ENCODE assay signal across 1 cellular context in the genomic region with DNA sequence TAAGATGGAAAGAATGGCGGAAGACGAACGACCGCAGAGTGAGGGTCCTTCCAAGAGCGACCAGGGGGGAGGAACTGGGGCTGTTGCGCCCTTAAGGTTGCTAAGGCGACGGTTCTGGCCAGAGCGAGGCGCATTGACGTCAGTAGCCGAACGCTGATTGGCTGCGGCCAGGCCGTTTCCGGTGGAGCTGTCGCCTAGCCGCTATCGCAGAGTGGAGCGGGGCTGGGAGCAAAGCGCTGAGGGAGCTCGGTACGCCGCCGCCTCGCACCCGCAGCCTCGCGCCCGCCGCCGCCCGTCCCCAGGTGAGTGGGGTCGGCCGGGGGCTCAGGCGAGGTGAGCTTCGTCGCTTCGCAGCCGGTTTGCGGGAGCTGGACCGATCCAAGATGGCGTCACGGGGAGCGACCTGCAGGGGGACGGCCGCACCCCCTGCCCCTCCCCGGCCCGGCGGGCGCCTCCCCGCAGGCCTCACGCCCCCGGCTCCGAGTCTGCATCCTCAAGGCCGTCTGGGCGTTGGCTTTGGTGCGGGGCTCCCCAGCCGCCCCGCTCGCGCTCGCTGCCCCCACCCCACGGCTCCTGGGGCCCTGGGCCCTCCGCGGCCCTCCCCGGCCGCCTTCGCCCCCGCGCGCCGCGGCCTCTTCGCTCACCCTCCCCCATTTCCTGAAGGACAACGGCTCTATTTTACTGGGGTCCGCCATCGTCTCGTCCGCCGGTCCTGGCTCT.
TF ChIP-seq lines count a peak whose summit lies in the region.

A gene (plus strand): TSS at position 184 of the 720 bp plus-strand sequence. CDS start 2,970 bp downstream, outside the sequence.

TF ChIP-seq in GM12878, 131 proteins besides CTCF, POLR2A, EP300 and RAD21 (continued from another document and continues in another):
- TF ChIP-seq, protein P1, sequence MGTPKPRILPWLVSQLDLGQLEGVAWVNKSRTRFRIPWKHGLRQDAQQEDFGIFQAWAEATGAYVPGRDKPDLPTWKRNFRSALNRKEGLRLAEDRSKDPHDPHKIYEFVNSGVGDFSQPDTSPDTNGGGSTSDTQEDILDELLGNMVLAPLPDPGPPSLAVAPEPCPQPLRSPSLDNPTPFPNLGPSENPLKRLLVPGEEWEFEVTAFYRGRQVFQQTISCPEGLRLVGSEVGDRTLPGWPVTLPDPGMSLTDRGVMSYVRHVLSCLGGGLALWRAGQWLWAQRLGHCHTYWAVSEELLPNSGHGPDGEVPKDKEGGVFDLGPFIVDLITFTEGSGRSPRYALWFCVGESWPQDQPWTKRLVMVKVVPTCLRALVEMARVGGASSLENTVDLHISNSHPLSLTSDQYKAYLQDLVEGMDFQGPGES (IDR thresholded peaks at IDR 0.05): 0 out of 2 replicates have a peak, but pooled peaks have one; percentile 10
- TF ChIP-seq HDAC6 (IDR thresholded peaks at IDR 0.05; ENCODE audit: unreplicated experiment) (peak; percentile 73), PAX8 (IDR thresholded peaks at IDR 0.05) (no peak), RAD51 (IDR thresholded peaks at IDR 0.05) (no peak), MEF2A (IDR thresholded peaks at IDR 0.05; ENCODE audit: insufficient read depth, low read depth, low read length) (no peak), MTA3 (IDR thresholded peaks at IDR 0.05; ENCODE audit: borderline replicate concordance, low read length) (no peak), SIX5 (IDR thresholded peaks at IDR 0.05; ENCODE audit: low read depth, low read length, severe bottlenecking) (no peak), ZBED1 (IDR thresholded peaks at IDR 0.05; ENCODE audit: borderline replicate concordance) (no peak), TCF3 (IDR thresholded peaks at IDR 0.05; ENCODE audit: borderline replicate concordance, insufficient read depth, low read depth, low read length) (0 out of 2 replicates have a peak, but pooled peaks have one; percentile 41), BCL11A (IDR thresholded peaks at IDR 0.05; ENCODE audit: low read depth, low read length) (no peak), TARDBP (IDR thresholded peaks at IDR 0.05; ENCODE audit: borderline replicate concordance) (no peak), MYB (IDR thresholded peaks at IDR 0.05; ENCODE audit: borderline replicate concordance, low read depth, low read length) (no peak), SREBF1 (IDR thresholded peaks at IDR 0.05; ENCODE audit: low read length) (no peak), RBBP5 (conservative IDR thresholded peaks at IDR 0.05) (no peak), SMAD1 (IDR thresholded peaks at IDR 0.05; ENCODE audit: low read depth, partially characterized antibody) (no peak), ZNF622 (IDR thresholded peaks at IDR 0.05) (no peak), ZNF24 (IDR thresholded peaks at IDR 0.05) (no peak), KAT2A (conservative IDR thresholded peaks at IDR 0.05; ENCODE audit: control insufficient read depth, low read depth, low read length) (no peak), RFX5 (IDR thresholded peaks at IDR 0.05; ENCODE audit: low read depth, low read length) (peak; percentile 50; the same call in 1 of the 2 replicates), ZNF207 (IDR thresholded peaks at IDR 0.05; ENCODE audit: borderline replicate concordance) (peak; percentile 61; the same call in 1 of the 2 replicates), POLR2AphosphoS5 (IDR thresholded peaks at IDR 0.05; ENCODE audit: low read length) (peak; percentile 96), CREM (IDR thresholded peaks at IDR 0.05; ENCODE audit: low read depth) (peak; percentile 87), ZNF217 (IDR thresholded peaks at IDR 0.05) (no peak), IKZF2 (IDR thresholded peaks at IDR 0.05) (no peak), SIN3A (IDR thresholded peaks at IDR 0.05; ENCODE audit: low read depth, low read length) (no peak), GATAD2B (conservative IDR thresholded peaks at IDR 0.05; ENCODE audit: low read depth) (no peak; the same call in none of the 2 replicates), CHD4 (IDR thresholded peaks at IDR 0.05) (no peak), RB1 (IDR thresholded peaks at IDR 0.05; ENCODE audit: borderline replicate concordance) (no peak), WRNIP1 (IDR thresholded peaks at IDR 0.05; ENCODE audit: borderline replicate concordance, low read depth, low read length) (no peak), TCF7 (IDR thresholded peaks at IDR 0.05; ENCODE audit: borderline replicate concordance) (no peak)
- TF ChIP-seq, protein P2, sequence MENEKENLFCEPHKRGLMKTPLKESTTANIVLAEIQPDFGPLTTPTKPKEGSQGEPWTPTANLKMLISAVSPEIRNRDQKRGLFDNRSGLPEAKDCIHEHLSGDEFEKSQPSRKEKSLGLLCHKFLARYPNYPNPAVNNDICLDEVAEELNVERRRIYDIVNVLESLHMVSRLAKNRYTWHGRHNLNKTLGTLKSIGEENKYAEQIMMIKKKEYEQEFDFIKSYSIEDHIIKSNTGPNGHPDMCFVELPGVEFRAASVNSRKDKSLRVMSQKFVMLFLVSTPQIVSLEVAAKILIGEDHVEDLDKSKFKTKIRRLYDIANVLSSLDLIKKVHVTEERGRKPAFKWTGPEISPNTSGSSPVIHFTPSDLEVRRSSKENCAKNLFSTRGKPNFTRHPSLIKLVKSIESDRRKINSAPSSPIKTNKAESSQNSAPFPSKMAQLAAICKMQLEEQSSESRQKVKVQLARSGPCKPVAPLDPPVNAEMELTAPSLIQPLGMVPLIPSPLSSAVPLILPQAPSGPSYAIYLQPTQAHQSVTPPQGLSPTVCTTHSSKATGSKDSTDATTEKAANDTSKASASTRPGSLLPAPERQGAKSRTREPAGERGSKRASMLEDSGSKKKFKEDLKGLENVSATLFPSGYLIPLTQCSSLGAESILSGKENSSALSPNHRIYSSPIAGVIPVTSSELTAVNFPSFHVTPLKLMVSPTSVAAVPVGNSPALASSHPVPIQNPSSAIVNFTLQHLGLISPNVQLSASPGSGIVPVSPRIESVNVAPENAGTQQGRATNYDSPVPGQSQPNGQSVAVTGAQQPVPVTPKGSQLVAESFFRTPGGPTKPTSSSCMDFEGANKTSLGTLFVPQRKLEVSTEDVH (IDR thresholded peaks at IDR 0.05; ENCODE audit: low read depth, partially characterized antibody): no peak
- TF ChIP-seq, protein P3, sequence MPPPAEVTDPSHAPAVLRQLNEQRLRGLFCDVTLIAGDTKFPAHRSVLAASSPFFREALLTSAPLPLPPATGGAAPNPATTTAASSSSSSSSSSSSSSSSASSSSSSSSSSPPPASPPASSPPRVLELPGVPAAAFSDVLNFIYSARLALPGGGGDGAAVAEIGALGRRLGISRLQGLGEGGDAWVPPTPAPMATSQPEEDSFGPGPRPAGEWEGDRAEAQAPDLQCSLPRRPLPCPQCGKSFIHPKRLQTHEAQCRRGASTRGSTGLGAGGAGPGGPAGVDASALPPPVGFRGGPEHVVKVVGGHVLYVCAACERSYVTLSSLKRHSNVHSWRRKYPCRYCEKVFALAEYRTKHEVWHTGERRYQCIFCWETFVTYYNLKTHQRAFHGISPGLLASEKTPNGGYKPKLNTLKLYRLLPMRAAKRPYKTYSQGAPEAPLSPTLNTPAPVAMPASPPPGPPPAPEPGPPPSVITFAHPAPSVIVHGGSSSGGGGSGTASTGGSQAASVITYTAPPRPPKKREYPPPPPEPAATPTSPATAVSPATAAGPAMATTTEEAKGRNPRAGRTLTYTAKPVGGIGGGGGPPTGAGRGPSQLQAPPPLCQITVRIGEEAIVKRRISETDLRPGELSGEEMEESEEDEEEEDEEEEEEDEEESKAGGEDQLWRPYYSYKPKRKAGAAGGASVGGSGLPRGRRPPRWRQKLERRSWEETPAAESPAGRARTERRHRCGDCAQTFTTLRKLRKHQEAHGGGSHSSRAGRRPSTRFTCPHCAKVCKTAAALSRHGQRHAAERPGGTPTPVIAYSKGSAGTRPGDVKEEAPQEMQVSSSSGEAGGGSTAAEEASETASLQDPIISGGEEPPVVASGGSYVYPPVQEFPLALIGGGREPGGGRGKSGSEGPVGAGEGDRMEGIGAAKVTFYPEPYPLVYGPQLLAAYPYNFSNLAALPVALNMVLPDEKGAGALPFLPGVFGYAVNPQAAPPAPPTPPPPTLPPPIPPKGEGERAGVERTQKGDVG (CRISPR knock-in tag; IDR thresholded peaks at IDR 0.05): no peak
- TF ChIP-seq, protein P4, sequence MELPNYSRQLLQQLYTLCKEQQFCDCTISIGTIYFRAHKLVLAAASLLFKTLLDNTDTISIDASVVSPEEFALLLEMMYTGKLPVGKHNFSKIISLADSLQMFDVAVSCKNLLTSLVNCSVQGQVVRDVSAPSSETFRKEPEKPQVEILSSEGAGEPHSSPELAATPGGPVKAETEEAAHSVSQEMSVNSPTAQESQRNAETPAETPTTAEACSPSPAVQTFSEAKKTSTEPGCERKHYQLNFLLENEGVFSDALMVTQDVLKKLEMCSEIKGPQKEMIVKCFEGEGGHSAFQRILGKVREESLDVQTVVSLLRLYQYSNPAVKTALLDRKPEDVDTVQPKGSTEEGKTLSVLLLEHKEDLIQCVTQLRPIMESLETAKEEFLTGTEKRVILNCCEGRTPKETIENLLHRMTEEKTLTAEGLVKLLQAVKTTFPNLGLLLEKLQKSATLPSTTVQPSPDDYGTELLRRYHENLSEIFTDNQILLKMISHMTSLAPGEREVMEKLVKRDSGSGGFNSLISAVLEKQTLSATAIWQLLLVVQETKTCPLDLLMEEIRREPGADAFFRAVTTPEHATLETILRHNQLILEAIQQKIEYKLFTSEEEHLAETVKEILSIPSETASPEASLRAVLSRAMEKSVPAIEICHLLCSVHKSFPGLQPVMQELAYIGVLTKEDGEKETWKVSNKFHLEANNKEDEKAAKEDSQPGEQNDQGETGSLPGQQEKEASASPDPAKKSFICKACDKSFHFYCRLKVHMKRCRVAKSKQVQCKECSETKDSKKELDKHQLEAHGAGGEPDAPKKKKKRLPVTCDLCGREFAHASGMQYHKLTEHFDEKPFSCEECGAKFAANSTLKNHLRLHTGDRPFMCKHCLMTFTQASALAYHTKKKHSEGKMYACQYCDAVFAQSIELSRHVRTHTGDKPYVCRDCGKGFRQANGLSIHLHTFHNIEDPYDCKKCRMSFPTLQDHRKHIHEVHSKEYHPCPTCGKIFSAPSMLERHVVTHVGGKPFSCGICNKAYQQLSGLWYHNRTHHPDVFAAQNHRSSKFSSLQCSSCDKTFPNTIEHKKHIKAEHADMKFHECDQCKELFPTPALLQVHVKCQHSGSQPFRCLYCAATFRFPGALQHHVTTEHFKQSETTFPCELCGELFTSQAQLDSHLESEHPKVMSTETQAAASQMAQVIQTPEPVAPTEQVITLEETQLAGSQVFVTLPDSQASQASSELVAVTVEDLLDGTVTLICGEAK (IDR thresholded peaks at IDR 0.05; ENCODE audit: borderline replicate concordance): peak; percentile 80; the same call in 1 of the 2 replicates
- TF ChIP-seq, protein P5, sequence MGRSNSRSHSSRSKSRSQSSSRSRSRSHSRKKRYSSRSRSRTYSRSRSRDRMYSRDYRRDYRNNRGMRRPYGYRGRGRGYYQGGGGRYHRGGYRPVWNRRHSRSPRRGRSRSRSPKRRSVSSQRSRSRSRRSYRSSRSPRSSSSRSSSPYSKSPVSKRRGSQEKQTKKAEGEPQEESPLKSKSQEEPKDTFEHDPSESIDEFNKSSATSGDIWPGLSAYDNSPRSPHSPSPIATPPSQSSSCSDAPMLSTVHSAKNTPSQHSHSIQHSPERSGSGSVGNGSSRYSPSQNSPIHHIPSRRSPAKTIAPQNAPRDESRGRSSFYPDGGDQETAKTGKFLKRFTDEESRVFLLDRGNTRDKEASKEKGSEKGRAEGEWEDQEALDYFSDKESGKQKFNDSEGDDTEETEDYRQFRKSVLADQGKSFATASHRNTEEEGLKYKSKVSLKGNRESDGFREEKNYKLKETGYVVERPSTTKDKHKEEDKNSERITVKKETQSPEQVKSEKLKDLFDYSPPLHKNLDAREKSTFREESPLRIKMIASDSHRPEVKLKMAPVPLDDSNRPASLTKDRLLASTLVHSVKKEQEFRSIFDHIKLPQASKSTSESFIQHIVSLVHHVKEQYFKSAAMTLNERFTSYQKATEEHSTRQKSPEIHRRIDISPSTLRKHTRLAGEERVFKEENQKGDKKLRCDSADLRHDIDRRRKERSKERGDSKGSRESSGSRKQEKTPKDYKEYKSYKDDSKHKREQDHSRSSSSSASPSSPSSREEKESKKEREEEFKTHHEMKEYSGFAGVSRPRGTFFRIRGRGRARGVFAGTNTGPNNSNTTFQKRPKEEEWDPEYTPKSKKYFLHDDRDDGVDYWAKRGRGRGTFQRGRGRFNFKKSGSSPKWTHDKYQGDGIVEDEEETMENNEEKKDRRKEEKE (IDR thresholded peaks at IDR 0.05): no peak
- TF ChIP-seq, protein P6, sequence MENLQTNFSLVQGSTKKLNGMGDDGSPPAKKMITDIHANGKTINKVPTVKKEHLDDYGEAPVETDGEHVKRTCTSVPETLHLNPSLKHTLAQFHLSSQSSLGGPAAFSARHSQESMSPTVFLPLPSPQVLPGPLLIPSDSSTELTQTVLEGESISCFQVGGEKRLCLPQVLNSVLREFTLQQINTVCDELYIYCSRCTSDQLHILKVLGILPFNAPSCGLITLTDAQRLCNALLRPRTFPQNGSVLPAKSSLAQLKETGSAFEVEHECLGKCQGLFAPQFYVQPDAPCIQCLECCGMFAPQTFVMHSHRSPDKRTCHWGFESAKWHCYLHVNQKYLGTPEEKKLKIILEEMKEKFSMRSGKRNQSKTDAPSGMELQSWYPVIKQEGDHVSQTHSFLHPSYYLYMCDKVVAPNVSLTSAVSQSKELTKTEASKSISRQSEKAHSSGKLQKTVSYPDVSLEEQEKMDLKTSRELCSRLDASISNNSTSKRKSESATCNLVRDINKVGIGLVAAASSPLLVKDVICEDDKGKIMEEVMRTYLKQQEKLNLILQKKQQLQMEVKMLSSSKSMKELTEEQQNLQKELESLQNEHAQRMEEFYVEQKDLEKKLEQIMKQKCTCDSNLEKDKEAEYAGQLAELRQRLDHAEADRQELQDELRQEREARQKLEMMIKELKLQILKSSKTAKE (IDR thresholded peaks at IDR 0.05; ENCODE audit: low read depth, poor library complexity, severe bottlenecking): no peak
- TF ChIP-seq, protein P7, sequence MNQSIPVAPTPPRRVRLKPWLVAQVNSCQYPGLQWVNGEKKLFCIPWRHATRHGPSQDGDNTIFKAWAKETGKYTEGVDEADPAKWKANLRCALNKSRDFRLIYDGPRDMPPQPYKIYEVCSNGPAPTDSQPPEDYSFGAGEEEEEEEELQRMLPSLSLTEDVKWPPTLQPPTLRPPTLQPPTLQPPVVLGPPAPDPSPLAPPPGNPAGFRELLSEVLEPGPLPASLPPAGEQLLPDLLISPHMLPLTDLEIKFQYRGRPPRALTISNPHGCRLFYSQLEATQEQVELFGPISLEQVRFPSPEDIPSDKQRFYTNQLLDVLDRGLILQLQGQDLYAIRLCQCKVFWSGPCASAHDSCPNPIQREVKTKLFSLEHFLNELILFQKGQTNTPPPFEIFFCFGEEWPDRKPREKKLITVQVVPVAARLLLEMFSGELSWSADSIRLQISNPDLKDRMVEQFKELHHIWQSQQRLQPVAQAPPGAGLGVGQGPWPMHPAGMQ (IDR thresholded peaks at IDR 0.05; ENCODE audit: borderline replicate concordance): no peak
- TF ChIP-seq, protein P8, sequence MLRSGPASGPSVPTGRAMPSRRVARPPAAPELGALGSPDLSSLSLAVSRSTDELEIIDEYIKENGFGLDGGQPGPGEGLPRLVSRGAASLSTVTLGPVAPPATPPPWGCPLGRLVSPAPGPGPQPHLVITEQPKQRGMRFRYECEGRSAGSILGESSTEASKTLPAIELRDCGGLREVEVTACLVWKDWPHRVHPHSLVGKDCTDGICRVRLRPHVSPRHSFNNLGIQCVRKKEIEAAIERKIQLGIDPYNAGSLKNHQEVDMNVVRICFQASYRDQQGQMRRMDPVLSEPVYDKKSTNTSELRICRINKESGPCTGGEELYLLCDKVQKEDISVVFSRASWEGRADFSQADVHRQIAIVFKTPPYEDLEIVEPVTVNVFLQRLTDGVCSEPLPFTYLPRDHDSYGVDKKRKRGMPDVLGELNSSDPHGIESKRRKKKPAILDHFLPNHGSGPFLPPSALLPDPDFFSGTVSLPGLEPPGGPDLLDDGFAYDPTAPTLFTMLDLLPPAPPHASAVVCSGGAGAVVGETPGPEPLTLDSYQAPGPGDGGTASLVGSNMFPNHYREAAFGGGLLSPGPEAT (IDR thresholded peaks at IDR 0.05; ENCODE audit: low read depth): no peak
